Comparison of ENCODE assay signal across 28 cellular contexts in the genomic region with DNA sequence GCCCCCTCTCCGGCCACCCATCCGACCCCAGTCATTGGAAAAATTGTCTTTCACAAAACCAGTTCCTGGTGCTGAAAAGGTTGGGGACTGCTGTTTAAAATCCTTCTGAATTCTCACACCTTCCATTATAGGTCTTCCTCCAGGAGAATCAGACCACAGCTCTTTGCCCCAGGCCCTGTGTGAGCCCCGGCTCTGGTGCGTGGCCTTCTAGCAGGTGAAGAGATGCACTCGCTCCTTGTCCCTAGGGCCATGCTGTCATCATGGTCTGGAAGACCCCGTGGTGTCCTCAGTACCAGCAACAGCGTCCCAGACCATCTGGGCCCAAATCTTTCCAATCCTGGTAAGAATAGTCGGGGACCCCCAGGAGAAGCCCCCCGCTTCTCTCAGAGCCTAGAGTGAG.
DNase-seq lines count a peak whose midpoint lies in the region; ATAC-seq, FAIRE-seq and TF ChIP-seq lines count a peak whose summit lies in the region.
"Had no signal": no experiment of that assay in that cellular context is flagged by ENCODE, and none has a peak within 500 bp of the region (broad histone marks: within the 10 kb centered on the region; RNA-seq: fewer than 3 reads in every experiment).

No MANE protein-coding gene starts in this region.

- H3K4me2 ChIP-seq in H1 (ENCODE audit: insufficient read depth in 1 of 2, low read depth in 2 of 2, low read length in 2 of 2) = no peak overlapping the region
- H3K4me2 ChIP-seq: BLaER1 had no signal

- H2BK5ac ChIP-seq in H1 (ENCODE audit: low read depth, low read length) = no peak overlapping the region

- H3K23me2 ChIP-seq in H1 (ENCODE audit: low read depth, low read length) = peaks cover 6% of the 10 kb centered on the region; the same call in 1 of the 2 replicates

- no peak for TF ChIP-seq POLR2A in H1 (IDR thresholded peaks at IDR 0.05; ENCODE audit: control extremely low read depth in 1 of 2, low read depth in 2 of 2, low read length in 2 of 2)

- H3K36me3 ChIP-seq in H7 (replicated peaks; ENCODE audit: control insufficient read depth, insufficient read depth, low read length) (no peaks in the 10 kb centered on the region), H1 (ENCODE audit: control insufficient read depth in 2 of 4, insufficient read depth in 4 of 4, low read length in 3 of 4) (no peaks in the 10 kb centered on the region), brain microvascular endothelial cell (replicated peaks) (no peaks in the 10 kb centered on the region)
- H3K36me3 ChIP-seq: BE2C, BLaER1 had no signal

- no peak overlapping the region for H2BK120ac ChIP-seq in H1 (replicated peaks; ENCODE audit: low read depth, low read length)

- no peak for TF ChIP-seq RAD21 in H1 (IDR thresholded peaks at IDR 0.05 in 1 of 2, conservative IDR thresholded peaks at IDR 0.05 in 1 of 2; ENCODE audit: low read depth in 2 of 2, low read length in 2 of 2)

- H4K20me1 ChIP-seq in H1 (replicated peaks in 1 of 2; ENCODE audit: control insufficient read depth in 1 of 2, insufficient read depth in 2 of 2, low read length in 2 of 2) = peaks cover 0 to 5% of the 10 kb centered on the region in 2 experiments
- H4K20me1 ChIP-seq: BLaER1 had no signal

- H2AFZ ChIP-seq in H1 (ENCODE audit: low read length) = no peak overlapping the region

- H3K27me3 ChIP-seq in H7 (ENCODE audit: control insufficient read depth, insufficient read depth, low read length) (no peaks in the 10 kb centered on the region), H1 (replicated peaks in 1 of 4; ENCODE audit: control insufficient read depth in 3 of 4, extremely low read depth in 1 of 4, insufficient read depth in 3 of 4, low read length in 3 of 4) (no peaks in the 10 kb centered on the region), brain microvascular endothelial cell (replicated peaks) (no peaks in the 10 kb centered on the region)
- H3K27me3 ChIP-seq: BE2C, BLaER1 had no signal

- H4K5ac ChIP-seq in H1 (ENCODE audit: insufficient read length, low read depth, low read length) = no peak overlapping the region

- no peak overlapping the region for H3K9ac ChIP-seq in H1 (replicated peaks in 1 of 4; ENCODE audit: extremely low read depth in 1 of 4, low read depth in 3 of 4, low read length in 3 of 4)
- H3K9ac ChIP-seq: BLaER1 had no signal

- in situ Hi-C loops in brain microvascular endothelial cell (cut with HindIII; ENCODE audit: low pct_ligation_motif_present, low sequenced_read_pairs) = no loop called here

- H3K79me1 ChIP-seq in H1 (ENCODE audit: low read depth, low read length) = no peaks in the 10 kb centered on the region

- H3K27ac ChIP-seq in H1 (ENCODE audit: low read depth, low read length) (no peak overlapping the region), brain microvascular endothelial cell (no peak overlapping the region)
- H3K27ac ChIP-seq: BLaER1 had no signal

- H3K4me3 ChIP-seq in H7 (ENCODE audit: insufficient read depth, low read depth, low read length) (no peak overlapping the region), H1 (ENCODE audit: extremely low read depth in 1 of 4, insufficient read depth in 2 of 4, low read depth in 3 of 4, low read length in 4 of 4) (no peak overlapping the region), brain microvascular endothelial cell (ENCODE audit: low read depth, low read length) (no peak overlapping the region)
- H3K4me3 ChIP-seq: BLaER1, GM12878 had no signal

- no peaks in the 10 kb centered on the region for H3K79me2 ChIP-seq in H1 (ENCODE audit: control insufficient read depth in 1 of 2, insufficient read depth in 2 of 2, low read length in 2 of 2)

- H3K9me3 ChIP-seq in H1 (ENCODE audit: insufficient read depth in 2 of 2, low read depth in 1 of 2, low read length in 1 of 2) = no peaks in the 10 kb centered on the region
- H3K9me3 ChIP-seq: BE2C, BLaER1 had no signal

- no peak overlapping the region for H3K23ac ChIP-seq in H1 (ENCODE audit: insufficient read length)

- TF ChIP-seq CTCF in H1 (IDR thresholded peaks at IDR 0.05; ENCODE audit: control extremely low read depth in 1 of 3, insufficient read depth in 1 of 3, low read depth in 1 of 3, low read length in 3 of 3) (no peak), brain microvascular endothelial cell (IDR thresholded peaks at IDR 0.05; ENCODE audit: low read depth, low read length, missing control alignments) (no peak)

- H2BK15ac ChIP-seq in H1 (ENCODE audit: low read length) = peak overlapping the region; percentile 93; the same call in 1 of the 2 replicates

- H4K91ac ChIP-seq in H1 (replicated peaks; ENCODE audit: insufficient read length, low read length) = no peak overlapping the region

- FAIRE-seq in H1 (lab: Jason Lieb, UNC) = no peak
- FAIRE-seq: A204.1, GM12878, GM12892, GM18507 had no signal

- H4K8ac ChIP-seq in H1 (ENCODE audit: extremely low read depth, insufficient read depth, low read length) = peak overlapping the region; percentile 71; the same call in 1 of the 2 replicates

- no peak overlapping the region for H3K14ac ChIP-seq in H1 (ENCODE audit: insufficient read length)

- H3K4me1 ChIP-seq in H1 (replicated peaks in 1 of 4; ENCODE audit: control insufficient read depth in 3 of 4, insufficient read depth in 4 of 4, low read length in 3 of 4) = peaks cover 4 to 12% (median 10%) of the 10 kb centered on the region in 4 experiments; a peak in 4 of 7 replicates
- H3K4me1 ChIP-seq: BLaER1 had no signal

- ATAC-seq in HG03045 (IDR thresholded peaks at IDR 0.05; ENCODE audit: unreplicated experiment) (no peak), GM18520 (IDR thresholded peaks at IDR 0.05; ENCODE audit: unreplicated experiment) (no peak)
- ATAC-seq: GM12878 had no signal

- H3K56ac ChIP-seq in H1 (replicated peaks; ENCODE audit: insufficient read length, low read depth, low read length) = no peak overlapping the region

- DNase-seq in H7 = peak; percentile 28
- no peak for DNase-seq in H1 (ENCODE audit: low read depth in 1 of 2, low spot score in 2 of 2)
- DNase-seq in mesenteric fat pad (ENCODE audit: low spot score) = peak; percentile 45
- DNase-seq in posterior vena cava (ENCODE audit: low spot score) = peak; percentile 64
- no peak for DNase-seq in brain microvascular endothelial cell
- DNase-seq in T-helper 2 cell = no peak
- DNase-seq: 8988T; ACHN; BE2C; C1 segment of cervical spinal cord; CD4-positive, alpha-beta memory T cell; CD4-positive, CD25-positive, alpha-beta regulatory T cell; CD8-positive, alpha-beta memory T cell; COR-L47; DMS 273 treated with DMSO at 0.1 percent for 48 hours; DMS153; DMS53; DMS79; DND-41; EL; GDM1 had no signal

- no peak for TF ChIP-seq EP300 in H1 (IDR thresholded peaks at IDR 0.05; ENCODE audit: borderline replicate concordance in 1 of 2, low read depth in 2 of 2, low read length in 2 of 2)

- no peak overlapping the region for H3K18ac ChIP-seq in H1 (ENCODE audit: extremely low read depth, low read length)

- no peak overlapping the region for H3K4ac ChIP-seq in H1 (replicated peaks; ENCODE audit: insufficient read length, low read depth, low read length)

- 0 out of 2 replicates have a peak overlapping the region, but pooled peaks have one; percentile 38 for H2BK20ac ChIP-seq in H1 (ENCODE audit: low read length)

- no peak overlapping the region; the same call in 1 of the 2 replicates for H2BK12ac ChIP-seq in H1 (ENCODE audit: low read depth, low read length)

- 96% methylated on average over 9 of the region's 9 CpGs; no CpG with 5 or more reads in 1 of the 2 experiments for WGBS in H1 (ENCODE audit: extremely low coverage in 1 of 2, insufficient coverage in 1 of 2, insufficient read length in 1 of 2, insufficient replicate concordance in 2 of 2, low coverage in 1 of 2, low lambda C conversion rate in 2 of 2, missing lambda C conversion rate in 1 of 2), 2 experiments

- CTCF ChIA-PET in H1 (lab: Charles Lee; ENCODE audit: partially characterized antibody) = interaction anchor here (1.0 kb wide), 1 partner anchor 13 kb away, joined by 3 read pairs; no protein-coding TSS in a partner anchor

- no peak overlapping the region for H2AK5ac ChIP-seq in H1 (ENCODE audit: low read depth, low read length)

- intact Hi-C loops in posterior vena cava (cut with DNase I) = no loop called here

- POLR2A ChIA-PET in H1 (lab: Charles Lee; ENCODE audit: partially characterized antibody) = interaction anchor here (0.7 kb wide), 1 partner anchor 9 kb away, joined by 3 read pairs; no protein-coding TSS in a partner anchor

TF ChIP-seq in H1, 55 proteins besides CTCF, POLR2A, EP300 and RAD21 (continues in another document):
- TF ChIP-seq JUN (IDR thresholded peaks at IDR 0.05; ENCODE audit: low read depth, low read length) (no peak), ZNF274 (IDR thresholded peaks at IDR 0.05; ENCODE audit: borderline replicate concordance, extremely low read depth, low read length) (no peak), HDAC6 (IDR thresholded peaks at IDR 0.05; ENCODE audit: low read depth, low read length) (no peak), USF2 (IDR thresholded peaks at IDR 0.05; ENCODE audit: low read length) (no peak), RXRA (IDR thresholded peaks at IDR 0.05; ENCODE audit: insufficient read depth, low read depth, low read length) (no peak), RFX5 (IDR thresholded peaks at IDR 0.05; ENCODE audit: borderline replicate concordance, low read depth, low read length) (no peak), SRF (IDR thresholded peaks at IDR 0.05; ENCODE audit: low read depth, low read length) (no peak)
- TF ChIP-seq, protein P1, sequence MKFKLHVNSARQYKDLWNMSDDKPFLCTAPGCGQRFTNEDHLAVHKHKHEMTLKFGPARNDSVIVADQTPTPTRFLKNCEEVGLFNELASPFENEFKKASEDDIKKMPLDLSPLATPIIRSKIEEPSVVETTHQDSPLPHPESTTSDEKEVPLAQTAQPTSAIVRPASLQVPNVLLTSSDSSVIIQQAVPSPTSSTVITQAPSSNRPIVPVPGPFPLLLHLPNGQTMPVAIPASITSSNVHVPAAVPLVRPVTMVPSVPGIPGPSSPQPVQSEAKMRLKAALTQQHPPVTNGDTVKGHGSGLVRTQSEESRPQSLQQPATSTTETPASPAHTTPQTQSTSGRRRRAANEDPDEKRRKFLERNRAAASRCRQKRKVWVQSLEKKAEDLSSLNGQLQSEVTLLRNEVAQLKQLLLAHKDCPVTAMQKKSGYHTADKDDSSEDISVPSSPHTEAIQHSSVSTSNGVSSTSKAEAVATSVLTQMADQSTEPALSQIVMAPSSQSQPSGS (IDR thresholded peaks at IDR 0.05; ENCODE audit: low read length) = no peak
- TF ChIP-seq, protein P2, sequence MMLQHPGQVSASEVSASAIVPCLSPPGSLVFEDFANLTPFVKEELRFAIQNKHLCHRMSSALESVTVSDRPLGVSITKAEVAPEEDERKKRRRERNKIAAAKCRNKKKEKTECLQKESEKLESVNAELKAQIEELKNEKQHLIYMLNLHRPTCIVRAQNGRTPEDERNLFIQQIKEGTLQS (IDR thresholded peaks at IDR 0.05; ENCODE audit: insufficient read depth, low read depth, low read length) = no peak

Comparison
In these comparisons a context has a peak if more than half of its experiments do, and no peak if none do; other contexts are left out.
1. DNase-seq: peak in H7 (single experiment), mesenteric fat pad (single experiment) and posterior vena cava (single experiment); none in H1 (0 of 2), brain microvascular endothelial cell (single experiment) and T-helper 2 cell (0 of 5).